8 cellular contexts compared by ENCODE assay signal in genomic region chr4:38856524-38857337, GRCh38. TPM values are rescaled to one million over a fixed set of nuclear protein-coding genes. Genes with fewer than 3 reads are reported as not detected.
DNase-seq lines count a peak whose midpoint lies in the region; ATAC-seq and TF ChIP-seq lines count a peak whose summit lies in the region.

Gene TLR6, minus strand, starts transcription at chr4:38856817. Its CDS starts 27,344 bp downstream, at chr4:38829473.

- H3K27ac Mint-ChIP-seq in activated naive CD4-positive, alpha-beta T cell treated with anti-CD3 and anti-CD28 coated beads, Interleukin-2, amount 10 ng/mL, durations not matched to agents 7 days and 5 days = peak within 1 kb of the TSS; percentile 98

- ATAC-seq in GM18505 (IDR thresholded peaks at IDR 0.05; ENCODE audit: unreplicated experiment) (peak; percentile 45), psoas muscle (peak in 3 of 4 donors; percentile 66 to 84 (median 73))

- H3K27me3 Mint-ChIP-seq in activated naive CD4-positive, alpha-beta T cell treated with anti-CD3 and anti-CD28 coated beads, Interleukin-2, amount 10 ng/mL, durations not matched to agents 7 days and 5 days = peaks cover 8% of the 10 kb centered on the region

- WGBS in psoas muscle, 3 donors = 17 to 29% (median 23%) methylated on average over 8 of the region's 8 CpGs

- peak; percentile 65 for DNase-seq in A673 (ENCODE audit: low spot score)
- DNase-seq in HPDE6-E6E7 (ENCODE audit: extremely low spot score) = peak; percentile 21
- peak; percentile 88 for DNase-seq in RPMI8226
- DNase-seq in activated naive CD4-positive, alpha-beta T cell treated with anti-CD3 and anti-CD28 coated beads, Interleukin-2, amount 10 ng/mL, durations not matched to agents 7 days and 5 days = peak; percentile 82
- peak; percentile 69 for DNase-seq in globus pallidus (ENCODE audit: low spot score)
- no peak for DNase-seq in psoas muscle
- no peak for DNase-seq in NCI-H446 treated with DMSO at 0.1 percent for 48 hours (lab: John Stamatoyannopoulos, UW)

- peaks cover 8% of the 10 kb centered on the region for H3K9me3 Mint-ChIP-seq in activated naive CD4-positive, alpha-beta T cell treated with anti-CD3 and anti-CD28 coated beads, Interleukin-2, amount 10 ng/mL, durations not matched to agents 7 days and 5 days

- H3K4me1 ChIP-seq in A673 (ENCODE audit: insufficient read depth, low read length, poor library complexity, severe bottlenecking) (peaks cover 7% of the 10 kb centered on the region), psoas muscle (peaks cover 17% of the 10 kb centered on the region)

- H3K9me3 ChIP-seq in A673 (ENCODE audit: low read depth, low read length, poor library complexity, severe bottlenecking) (no peaks in the 10 kb centered on the region), psoas muscle (no peaks in the 10 kb centered on the region)

- H3K4me1 Mint-ChIP-seq in activated naive CD4-positive, alpha-beta T cell treated with anti-CD3 and anti-CD28 coated beads, Interleukin-2, amount 10 ng/mL, durations not matched to agents 7 days and 5 days = peaks cover 57% of the 10 kb centered on the region

- TF ChIP-seq CTCF in A673 (conservative IDR thresholded peaks at IDR 0.05; ENCODE audit: low read depth, low read length) (peak; percentile 84), psoas muscle (IDR thresholded peaks at IDR 0.05) (peak; percentile 75)

- CTCF ChIA-PET in A673 (lab: Charles Lee) = no interaction called here
- CTCF ChIA-PET in activated naive CD4-positive, alpha-beta T cell treated with anti-CD3 and anti-CD28 coated beads, Interleukin-2, amount 10 ng/mL, durations not matched to agents 7 days and 5 days (lab: Charles Lee) = interaction anchor here (0.6 to 3.2 kb wide), 13 partner anchors 10 to 1648 kb away, joined by 3 to 43 read pairs (median 4); partner anchors contain the start of genes TLR1 and TLR10

- peaks cover 6% of the 10 kb centered on the region for H3K36me3 Mint-ChIP-seq in activated naive CD4-positive, alpha-beta T cell treated with anti-CD3 and anti-CD28 coated beads, Interleukin-2, amount 10 ng/mL, durations not matched to agents 7 days and 5 days

- H3K4me3 Mint-ChIP-seq in activated naive CD4-positive, alpha-beta T cell treated with anti-CD3 and anti-CD28 coated beads, Interleukin-2, amount 10 ng/mL, durations not matched to agents 7 days and 5 days = peak within 1 kb of the TSS; percentile 71

- POLR2A ChIA-PET in A673 (lab: Charles Lee; ENCODE audit: low non-redundant PET) = no interaction called here

- intact Hi-C loops in A673 (cut with micrococcal nuclease; ENCODE audit: unreplicated experiment) (loop anchor here (2.0 to 5.0 kb wide), 2 partner anchors 98 to 794 kb away; no protein-coding TSS in a partner anchor), psoas muscle (cut with DNase I) (loop anchor here (5.0 kb wide), 1 partner anchor 99 kb away; no protein-coding TSS in a partner anchor)

- peak within 1 kb of the TSS; percentile 11 for H3K27ac ChIP-seq in A673 (ENCODE audit: low read depth, low read length, poor library complexity, severe bottlenecking)
- H3K27ac ChIP-seq in psoas muscle = peak within 1 kb of the TSS; percentile 80

- H3K4me3 ChIP-seq in A673 (ENCODE audit: low read depth, low read length, poor library complexity, severe bottlenecking) (peak within 1 kb of the TSS; percentile 14), psoas muscle (peak within 1 kb of the TSS; percentile 51)

- H3K36me3 ChIP-seq in A673 (ENCODE audit: insufficient read depth, low read length, poor library complexity, severe bottlenecking) (no peaks in the 10 kb centered on the region), psoas muscle (ENCODE audit: insufficient read depth in 1 of 2, low read depth in 1 of 2) (no peaks in the 10 kb centered on the region)

- no TSS peak for BruUV-seq in A673 (replicated peaks; lab: Mats Ljungman, UMichigan)

- TF ChIP-seq POLR2A in GM18505 (IDR thresholded peaks at IDR 0.05; ENCODE audit: borderline replicate concordance, extremely low read depth, insufficient read depth, insufficient read length) = no peak

- H3K27me3 ChIP-seq in A673 (replicated peaks; ENCODE audit: insufficient read depth, low read depth, low read length, poor library complexity) (no peaks in the 10 kb centered on the region), psoas muscle (ENCODE audit: insufficient read depth in 3 of 3, low read length in 2 of 3) (no peaks in the 10 kb centered on the region)

RNA-seq across cellular contexts. Expression of gene TLR6, which starts in this region (rescaled TPM):
- total RNA-seq in A673 (2021) (0.59 and 1.5 TPM in 2 replicates), psoas muscle (1 to 10 TPM in 3 of 4 donors, under 1 TPM in 1; 0.79 to 1.3 (median 1.2) TPM)
- under 1 TPM; 0.12 to 0.31 (median 0.13) TPM for polyA plus RNA-seq in psoas muscle

Comparison
In these comparisons a context has a peak if more than half of its experiments do, and no peak if none do; other contexts are left out.
1. DNase-seq: peak in A673 (single experiment), HPDE6-E6E7 (single experiment), RPMI8226 (single experiment), activated naive CD4-positive, alpha-beta T cell treated with anti-CD3 and anti-CD28 coated beads, Interleukin-2, amount 10 ng/mL, durations not matched to agents 7 days and 5 days (single experiment) and globus pallidus (single experiment); none in psoas muscle (0 of 2) and NCI-H446 treated with DMSO at 0.1 percent for 48 hours (single experiment).